18 cellular contexts compared by ENCODE assay signal in genomic region chr10:43912469-43912868, GRCh38.
"Had no signal": no experiment of that assay in that cellular context is flagged by ENCODE, and none has a peak within 500 bp of the region (broad histone marks: within the 10 kb centered on the region; RNA-seq: fewer than 3 reads in every experiment).

No MANE protein-coding gene starts in this region.

- ATAC-seq: activated CD8-positive, alpha-beta memory T cell treated with anti-CD3 and anti-CD28 coated beads, Interleukin-2, amount 10 ng/mL, durations not matched to agents 7 days and 5 days; activated T-cell treated with anti-CD3 and anti-CD28 coated beads, Interleukin-2, amount 50 U/mL, for 4 hours; gastroesophageal sphincter; psoas muscle; sciatic nerve had no signal

- H3K9me3 Mint-ChIP-seq: activated naive CD8-positive, alpha-beta T cell treated with anti-CD3 and anti-CD28 coated beads, Interleukin-2, amount 10 ng/mL, durations not matched to agents 7 days and 5 days; activated T-cell treated with anti-CD3 and anti-CD28 coated beads, Interleukin-2, amount 50 U/mL, for 4 hours; T-helper 2 cell treated with Interferon-gamma antibody and Interleukin-4, amounts not matched to agents 5 μg/mL and 100 μg/mL, for 36 hours had no signal

- H3K4me3 ChIP-seq: gastroesophageal sphincter, psoas muscle, spleen, suprapubic skin, upper lobe of left lung had no signal

- H3K36me3 ChIP-seq: gastroesophageal sphincter, spleen, suprapubic skin, upper lobe of left lung had no signal

- H3K27ac Mint-ChIP-seq: activated CD8-positive, alpha-beta memory T cell treated with anti-CD3 and anti-CD28 coated beads, Interleukin-2, amount 10 ng/mL, durations not matched to agents 7 days and 5 days; activated naive CD8-positive, alpha-beta T cell treated with anti-CD3 and anti-CD28 coated beads, Interleukin-2, amount 10 ng/mL, durations not matched to agents 7 days and 5 days; mesothelial cell of epicardium; T-helper 2 cell treated with Interferon-gamma antibody and Interleukin-4, amounts not matched to agents 5 μg/mL and 100 μg/mL, for 36 hours had no signal

- H3K9me3 ChIP-seq: gastroesophageal sphincter, spleen, suprapubic skin, upper lobe of left lung had no signal

- DNase-seq: activated CD4-positive, alpha-beta T cell treated with anti-CD3 and anti-CD28 coated beads for 1 hour; activated CD4-positive, alpha-beta T cell treated with anti-CD3 and anti-CD28 coated beads, Interleukin-2, amount 50 U/mL, for 48 hours; activated CD8-positive, alpha-beta memory T cell treated with anti-CD3 and anti-CD28 coated beads, Interleukin-2, amount 10 ng/mL, durations not matched to agents 7 days and 5 days; activated gamma-delta T cell; activated naive CD8-positive, alpha-beta T cell treated with anti-CD3 and anti-CD28 coated beads, Interleukin-2, amount 10 ng/mL, durations not matched to agents 7 days and 5 days; activated T-cell treated with anti-CD3 and anti-CD28 coated beads, Interleukin-2, amount 50 U/mL, for 4 hours; aorta; psoas muscle; spleen; stimulated activated naive CD4-positive, alpha-beta T cell; SW 1271; upper lobe of left lung had no signal

- H3K36me3 Mint-ChIP-seq: activated CD8-positive, alpha-beta memory T cell treated with anti-CD3 and anti-CD28 coated beads, Interleukin-2, amount 10 ng/mL, durations not matched to agents 7 days and 5 days; activated naive CD8-positive, alpha-beta T cell treated with anti-CD3 and anti-CD28 coated beads, Interleukin-2, amount 10 ng/mL, durations not matched to agents 7 days and 5 days; mesothelial cell of epicardium had no signal

- H3K27ac ChIP-seq: suprapubic skin, upper lobe of left lung had no signal

- H3K4me3 Mint-ChIP-seq: activated CD8-positive, alpha-beta memory T cell treated with anti-CD3 and anti-CD28 coated beads, Interleukin-2, amount 10 ng/mL, durations not matched to agents 7 days and 5 days; activated naive CD8-positive, alpha-beta T cell treated with anti-CD3 and anti-CD28 coated beads, Interleukin-2, amount 10 ng/mL, durations not matched to agents 7 days and 5 days; activated T-cell treated with anti-CD3 and anti-CD28 coated beads, Interleukin-2, amount 50 U/mL, for 4 hours; mesothelial cell of epicardium; T-helper 2 cell treated with Interferon-gamma antibody and Interleukin-4, amounts not matched to agents 5 μg/mL and 100 μg/mL, for 36 hours had no signal

- FAIRE-seq: bronchial epithelial cell had no signal

- H3K27me3 ChIP-seq: gastroesophageal sphincter, spleen, suprapubic skin, upper lobe of left lung had no signal
